In genomic region chr22:49481651-49482399, GRCh38 we compare ENCODE assay signal across 17 cellular contexts.
DNase-seq lines count a peak whose midpoint lies in the region; ATAC-seq and TF ChIP-seq lines count a peak whose summit lies in the region.
"Had no signal": no experiment of that assay in that cellular context is flagged by ENCODE, and none has a peak within 500 bp of the region (broad histone marks: within the 10 kb centered on the region; RNA-seq: fewer than 3 reads in every experiment).

No MANE protein-coding gene starts in this region.

- peaks cover 0 to 9% of the 10 kb centered on the region in 2 donors for H3K4me1 Mint-ChIP-seq in immature natural killer cell

- no peaks in the 10 kb centered on the region; the same call in 1 of the 2 replicates for H3K4me1 ChIP-seq in HEK293 (ENCODE audit: control insufficient read depth, insufficient read depth, low read length)

- DNase-seq in COR-L47 (lab: John Stamatoyannopoulos, UW) (peak; percentile 25), coronary artery (ENCODE audit: low spot score) (peak; percentile 59), omental fat pad (ENCODE audit: low spot score) (no peak), immature natural killer cell (no peak)
- no peak for DNase-seq in activated CD4-positive, alpha-beta T cell treated with anti-CD3 and anti-CD28 coated beads, Interleukin-2, amount 50 U/mL, for 48 hours
- DNase-seq: activated CD8-positive, alpha-beta T cell treated with anti-CD3 and anti-CD28 coated beads for 36 hours; activated effector memory CD4-positive, alpha-beta T cell treated with Interleukin-2 at 50 U/mL for 16 hours; midbrain; NCI-H1436; NCI-H524 treated with DMSO at 0.1 percent for 48 hours; posterior cingulate gyrus had no signal

- peaks cover 1 to 10% (median 3%) of the 10 kb centered on the region in 3 donors for H3K36me3 Mint-ChIP-seq in immature natural killer cell

- TF ChIP-seq CTCF in HEK293 (tag by site-specific recombination; IDR thresholded peaks at IDR 0.05) (no peak), coronary artery (IDR thresholded peaks at IDR 0.05) (no peak), omental fat pad (IDR thresholded peaks at IDR 0.05) (no peak)

- no peak overlapping the region for H3K27ac Mint-ChIP-seq in immature natural killer cell
- H3K27ac Mint-ChIP-seq: activated CD8-positive, alpha-beta T cell treated with anti-CD3 and anti-CD28 coated beads for 36 hours; dendritic cell treated with granulocyte-macrophage colony-stimulating factor and Interleukin-4, amounts not matched to agents 40 ng/mL and 50 ng/mL, for 4 days; IgD-negative memory B cell had no signal

- no peaks in the 10 kb centered on the region for H3K27me3 Mint-ChIP-seq in immature natural killer cell (ENCODE audit: low read depth in 3 of 3)
- H3K27me3 Mint-ChIP-seq: IgD-negative memory B cell had no signal

- no peaks in the 10 kb centered on the region for H3K9me3 Mint-ChIP-seq in immature natural killer cell
- H3K9me3 Mint-ChIP-seq: activated CD8-positive, alpha-beta T cell treated with anti-CD3 and anti-CD28 coated beads for 36 hours; IgD-negative memory B cell had no signal

- peak; percentile 81 for ATAC-seq in omental fat pad (ENCODE audit: low FRiP score)
- no peak for ATAC-seq in HG03097 (IDR thresholded peaks at IDR 0.05; ENCODE audit: low FRiP score, unreplicated experiment)
- ATAC-seq in HG03439 (IDR thresholded peaks at IDR 0.05; ENCODE audit: unreplicated experiment), result no peak
- ATAC-seq: activated CD8-positive, alpha-beta T cell treated with anti-CD3 and anti-CD28 coated beads for 36 hours had no signal

- H3K4me3 Mint-ChIP-seq in immature natural killer cell, result no peak overlapping the region
- H3K4me3 Mint-ChIP-seq: activated CD8-positive, alpha-beta T cell treated with anti-CD3 and anti-CD28 coated beads for 36 hours; dendritic cell treated with granulocyte-macrophage colony-stimulating factor and Interleukin-4, amounts not matched to agents 40 ng/mL and 50 ng/mL, for 4 days; IgD-negative memory B cell had no signal

- H3K4me3 ChIP-seq in HEK293 (ENCODE audit: low read depth, low read length) (peak overlapping the region; percentile 5; the same call in 1 of the 2 replicates), coronary artery (peak overlapping the region; percentile 36)

- no peaks in the 10 kb centered on the region for H3K9me3 ChIP-seq in HEK293 (ENCODE audit: control insufficient read depth, insufficient read depth, low read depth, low read length)

- CTCF ChIA-PET in HEK293 (lab: Yijun Ruan, JAX), result interaction anchor here (0.7 kb wide), 1 partner anchor 31 kb away, joined by 3 read pairs; no protein-coding TSS in a partner anchor

- H3K27ac ChIP-seq in HEK293 (ENCODE audit: extremely low read depth, low read depth, low read length), result no peak overlapping the region
- no peak overlapping the region for H3K27ac ChIP-seq in coronary artery
- H3K27ac ChIP-seq: C4-2B had no signal

- H3K36me3 ChIP-seq in HEK293 (ENCODE audit: control insufficient read depth in 2 of 2, insufficient read depth in 1 of 2, low read length in 2 of 2), result no peaks in the 10 kb centered on the region

- POLR2A ChIA-PET in HEK293 (lab: Yijun Ruan, JAX), result no interaction called here

TF ChIP-seq in HEK293, 187 proteins besides CTCF, POLR2A, EP300 and RAD21:
- TF ChIP-seq ZNF560 (tag by site-specific recombination; IDR thresholded peaks at IDR 0.05; ENCODE audit: borderline replicate concordance) (no peak), YY2 (tag by site-specific recombination; IDR thresholded peaks at IDR 0.05) (no peak), ZFP37 (tag by site-specific recombination; IDR thresholded peaks at IDR 0.05) (no peak), ZNF311 (tag by site-specific recombination; IDR thresholded peaks at IDR 0.05; ENCODE audit: borderline replicate concordance) (no peak), ZNF433 (tag by site-specific recombination; IDR thresholded peaks at IDR 0.05; ENCODE audit: low read depth) (no peak), ZFHX2 (tag by site-specific recombination; conservative IDR thresholded peaks at IDR 0.05) (peak; percentile 25; the same call in 1 of the 2 replicates), ZBTB21 (tag by site-specific recombination; IDR thresholded peaks at IDR 0.05) (no peak), FEZF1 (tag by site-specific recombination; IDR thresholded peaks at IDR 0.05) (no peak), ZNF335 (tag by site-specific recombination; conservative IDR thresholded peaks at IDR 0.05) (peak; percentile 67)
- TF ChIP-seq, protein P1, sequence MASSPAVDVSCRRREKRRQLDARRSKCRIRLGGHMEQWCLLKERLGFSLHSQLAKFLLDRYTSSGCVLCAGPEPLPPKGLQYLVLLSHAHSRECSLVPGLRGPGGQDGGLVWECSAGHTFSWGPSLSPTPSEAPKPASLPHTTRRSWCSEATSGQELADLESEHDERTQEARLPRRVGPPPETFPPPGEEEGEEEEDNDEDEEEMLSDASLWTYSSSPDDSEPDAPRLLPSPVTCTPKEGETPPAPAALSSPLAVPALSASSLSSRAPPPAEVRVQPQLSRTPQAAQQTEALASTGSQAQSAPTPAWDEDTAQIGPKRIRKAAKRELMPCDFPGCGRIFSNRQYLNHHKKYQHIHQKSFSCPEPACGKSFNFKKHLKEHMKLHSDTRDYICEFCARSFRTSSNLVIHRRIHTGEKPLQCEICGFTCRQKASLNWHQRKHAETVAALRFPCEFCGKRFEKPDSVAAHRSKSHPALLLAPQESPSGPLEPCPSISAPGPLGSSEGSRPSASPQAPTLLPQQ (tag by site-specific recombination; IDR thresholded peaks at IDR 0.05), result no peak

Comparison
In these comparisons a context has a peak if more than half of its experiments do, and no peak if none do; other contexts are left out.
1. DNase-seq: peak in COR-L47 (single experiment) and coronary artery (single experiment); none in omental fat pad (single experiment), immature natural killer cell (0 of 3) and activated CD4-positive, alpha-beta T cell treated with anti-CD3 and anti-CD28 coated beads, Interleukin-2, amount 50 U/mL, for 48 hours (0 of 2).